In the genomic region with DNA sequence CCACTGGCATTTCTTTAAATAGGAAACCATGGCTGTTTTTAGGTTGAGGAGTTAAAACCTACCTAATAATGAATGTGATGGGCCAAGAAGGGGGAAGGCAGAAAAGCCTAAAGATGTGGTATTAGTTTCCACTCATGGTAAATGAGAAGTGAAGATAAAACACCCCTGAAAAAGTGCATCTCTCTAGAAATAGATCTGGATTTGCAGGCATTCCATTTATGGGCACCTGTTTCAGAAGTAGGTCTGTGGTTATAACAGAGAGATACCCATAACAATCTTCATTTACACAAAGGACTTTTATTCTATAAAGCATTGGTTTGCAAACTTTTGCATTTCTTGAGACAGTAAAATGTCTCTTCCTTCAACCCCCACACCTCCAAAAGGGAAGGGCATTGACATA, we compare ENCODE assay signal across 1 cellular context.
TF ChIP-seq lines count a peak whose summit lies in the region.

No MANE protein-coding gene starts in this region.

TF ChIP-seq in GM12878, 131 proteins besides CTCF, POLR2A, EP300 and RAD21 (continued from another document):
- TF ChIP-seq, protein P1, sequence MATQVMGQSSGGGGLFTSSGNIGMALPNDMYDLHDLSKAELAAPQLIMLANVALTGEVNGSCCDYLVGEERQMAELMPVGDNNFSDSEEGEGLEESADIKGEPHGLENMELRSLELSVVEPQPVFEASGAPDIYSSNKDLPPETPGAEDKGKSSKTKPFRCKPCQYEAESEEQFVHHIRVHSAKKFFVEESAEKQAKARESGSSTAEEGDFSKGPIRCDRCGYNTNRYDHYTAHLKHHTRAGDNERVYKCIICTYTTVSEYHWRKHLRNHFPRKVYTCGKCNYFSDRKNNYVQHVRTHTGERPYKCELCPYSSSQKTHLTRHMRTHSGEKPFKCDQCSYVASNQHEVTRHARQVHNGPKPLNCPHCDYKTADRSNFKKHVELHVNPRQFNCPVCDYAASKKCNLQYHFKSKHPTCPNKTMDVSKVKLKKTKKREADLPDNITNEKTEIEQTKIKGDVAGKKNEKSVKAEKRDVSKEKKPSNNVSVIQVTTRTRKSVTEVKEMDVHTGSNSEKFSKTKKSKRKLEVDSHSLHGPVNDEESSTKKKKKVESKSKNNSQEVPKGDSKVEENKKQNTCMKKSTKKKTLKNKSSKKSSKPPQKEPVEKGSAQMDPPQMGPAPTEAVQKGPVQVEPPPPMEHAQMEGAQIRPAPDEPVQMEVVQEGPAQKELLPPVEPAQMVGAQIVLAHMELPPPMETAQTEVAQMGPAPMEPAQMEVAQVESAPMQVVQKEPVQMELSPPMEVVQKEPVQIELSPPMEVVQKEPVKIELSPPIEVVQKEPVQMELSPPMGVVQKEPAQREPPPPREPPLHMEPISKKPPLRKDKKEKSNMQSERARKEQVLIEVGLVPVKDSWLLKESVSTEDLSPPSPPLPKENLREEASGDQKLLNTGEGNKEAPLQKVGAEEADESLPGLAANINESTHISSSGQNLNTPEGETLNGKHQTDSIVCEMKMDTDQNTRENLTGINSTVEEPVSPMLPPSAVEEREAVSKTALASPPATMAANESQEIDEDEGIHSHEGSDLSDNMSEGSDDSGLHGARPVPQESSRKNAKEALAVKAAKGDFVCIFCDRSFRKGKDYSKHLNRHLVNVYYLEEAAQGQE (IDR thresholded peaks at IDR 0.05; ENCODE audit: low read depth, low read length): no peak
TF ChIP-seq in GM12878: peak in this region for 6.
